In genomic region chr10:55426138-55426537, GRCh38 we compare ENCODE assay signal across 18 cellular contexts.
"Had no signal": no experiment of that assay in that cellular context is flagged by ENCODE, and none has a peak within 500 bp of the region (broad histone marks: within the 10 kb centered on the region; RNA-seq: fewer than 3 reads in every experiment).

No MANE protein-coding gene starts in this region.

- H3K4me2 ChIP-seq: smooth muscle cell had no signal

- H3K4me3 Mint-ChIP-seq: activated CD4-positive, alpha-beta T cell treated with anti-CD3 and anti-CD28 coated beads, Interleukin-2, amount 10 ng/mL, durations not matched to agents 7 days and 5 days; activated T-cell treated with anti-CD3 and anti-CD28 coated beads, Interleukin-2, amount 50 U/mL, for 4 hours; memory B cell; naive B cell; stimulated activated effector memory CD8-positive, alpha-beta T cell treated with anti-CD3 and anti-CD28 coated beads, Interleukin-12 subunit alpha, Interleukin-12 subunit beta, amount 100 ng/mL, for 72 hours had no signal

- H3K4me1 Mint-ChIP-seq: activated CD4-positive, alpha-beta T cell treated with anti-CD3 and anti-CD28 coated beads, Interleukin-2, amount 10 ng/mL, durations not matched to agents 7 days and 5 days; memory B cell; naive B cell; stimulated activated effector memory CD8-positive, alpha-beta T cell treated with anti-CD3 and anti-CD28 coated beads, Interleukin-12 subunit alpha, Interleukin-12 subunit beta, amount 100 ng/mL, for 72 hours had no signal

- H3K27me3 ChIP-seq: adrenal gland, breast epithelium, pancreas had no signal

- H3K36me3 ChIP-seq: adrenal gland, breast epithelium, pancreas had no signal

- H3K36me3 Mint-ChIP-seq: activated naive CD4-positive, alpha-beta T cell treated with anti-CD3 and anti-CD28 coated beads, Interleukin-2, amount 50 U/mL, for 72 hours; memory B cell; naive B cell; stimulated activated effector memory CD8-positive, alpha-beta T cell treated with anti-CD3 and anti-CD28 coated beads, Interleukin-12 subunit alpha, Interleukin-12 subunit beta, amount 100 ng/mL, for 72 hours had no signal

- H3K27me3 Mint-ChIP-seq: activated CD4-positive, alpha-beta T cell treated with anti-CD3 and anti-CD28 coated beads, Interleukin-2, amount 10 ng/mL, durations not matched to agents 7 days and 5 days; memory B cell; naive B cell had no signal

- H3K4me3 ChIP-seq: adrenal gland, breast epithelium, coronary artery, mucosa of descending colon, pancreas, smooth muscle cell had no signal

- DNase-seq: activated CD4-positive, alpha-beta T cell treated with anti-CD3 and anti-CD28 coated beads, Interleukin-2, amount 10 ng/mL, durations not matched to agents 7 days and 5 days; activated CD8-positive, alpha-beta memory T cell treated with anti-CD3 and anti-CD28 coated beads, Interleukin-2, amount 50 U/mL, for 4 hours; activated effector memory CD4-positive, alpha-beta T cell treated with anti-CD3 and anti-CD28 coated beads, Interleukin-2, amount 50 U/mL, for 16 hours; activated T-cell treated with anti-CD3 and anti-CD28 coated beads, Interleukin-2, amount 50 U/mL, for 4 hours; adrenal gland; kidney glomerular epithelial cell; naive B cell; stimulated activated CD4-positive, alpha-beta T cell treated with anti-CD3 and anti-CD28 coated beads, Interleukin-4, amount 100 ng/mL, for 1 hour; T-helper 1 cell; T1000 had no signal

- H3K4me1 ChIP-seq: adrenal gland, breast epithelium, pancreas had no signal

- H3K27ac Mint-ChIP-seq: activated CD4-positive, alpha-beta T cell treated with anti-CD3 and anti-CD28 coated beads, Interleukin-2, amount 10 ng/mL, durations not matched to agents 7 days and 5 days; activated naive CD4-positive, alpha-beta T cell treated with anti-CD3 and anti-CD28 coated beads, Interleukin-2, amount 50 U/mL, for 72 hours; memory B cell; naive B cell; stimulated activated effector memory CD8-positive, alpha-beta T cell treated with anti-CD3 and anti-CD28 coated beads, Interleukin-12 subunit alpha, Interleukin-12 subunit beta, amount 100 ng/mL, for 72 hours had no signal

- H3K9me3 ChIP-seq: adrenal gland, breast epithelium, mucosa of descending colon, pancreas had no signal

- H3K27ac ChIP-seq: adrenal gland, breast epithelium, coronary artery, pancreas had no signal
